Comparison of ENCODE assay signal across 19 cellular contexts in the genomic region with DNA sequence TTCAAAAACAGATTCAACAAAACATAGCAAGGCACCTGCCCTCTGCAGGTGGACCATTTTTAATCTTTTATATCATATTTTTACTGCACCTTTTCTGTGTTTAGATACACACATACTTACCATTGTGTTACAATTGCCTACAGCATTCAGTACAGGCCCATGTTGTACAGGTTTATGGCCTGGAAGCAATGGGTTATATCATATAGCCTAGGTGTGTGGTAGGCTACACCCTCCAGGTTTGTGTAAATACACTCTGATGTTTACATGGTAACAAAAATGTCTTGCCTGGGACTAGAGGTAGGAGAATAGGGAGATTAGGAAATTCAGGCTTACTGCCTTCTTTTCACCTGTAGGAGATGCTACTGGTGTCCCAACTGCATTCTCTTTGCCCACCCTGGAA.
"Had no signal": no experiment of that assay in that cellular context is flagged by ENCODE, and none has a peak within 500 bp of the region (broad histone marks: within the 10 kb centered on the region; RNA-seq: fewer than 3 reads in every experiment).

No MANE protein-coding gene starts in this region.

- H3K4me3 ChIP-seq: prostate gland, smooth muscle cell, upper lobe of right lung had no signal

- ATAC-seq: activated T-helper 17 cell treated with anti-CD3 and anti-CD28 coated beads, Interleukin-2, amount 50 U/mL, for 72 hours; stimulated activated naive CD8-positive, alpha-beta T cell treated with anti-CD3 and anti-CD28 coated beads, Interleukin-15, Interleukin-2, amounts not matched to agents 100 U/mL and 50 U/mL, for 24 hours had no signal

- H3K36me3 ChIP-seq: brain microvascular endothelial cell, prostate gland, upper lobe of right lung had no signal

- H3K27ac ChIP-seq: brain microvascular endothelial cell, prostate gland, upper lobe of right lung had no signal

- H3K27me3 ChIP-seq: brain microvascular endothelial cell, upper lobe of right lung had no signal

- H3K27me3 Mint-ChIP-seq: activated T-helper 17 cell treated with anti-CD3 and anti-CD28 coated beads, Interleukin-2, amount 50 U/mL, for 72 hours; central memory CD8-positive, alpha-beta T cell had no signal

- H3K9me3 Mint-ChIP-seq: activated T-helper 17 cell treated with anti-CD3 and anti-CD28 coated beads, Interleukin-2, amount 50 U/mL, for 72 hours; central memory CD8-positive, alpha-beta T cell; nephron progenitor cell had no signal

- DNase-seq: activated CD4-positive, alpha-beta T cell treated with anti-CD3 and anti-CD28 coated beads, Interleukin-2, amount 50 U/mL, for 1 hour; activated naive CD4-positive, alpha-beta T cell treated with Interleukin-2 at 50 U/mL for 16 hours; anterior cingulate cortex; effector CD8-positive, alpha-beta T cell; foreskin melanocyte; head of caudate nucleus; mesendoderm; right cardiac atrium; stimulated activated CD4-positive, alpha-beta T cell treated with anti-CD3 and anti-CD28 coated beads, Interleukin-4, amount 100 ng/mL, for 4 hours; stimulated activated CD8-positive, alpha-beta memory T cell treated with anti-CD3 and anti-CD28 coated beads, Interleukin-4, amount 100 ng/mL, for 48 hours; stimulated activated naive CD8-positive, alpha-beta T cell treated with anti-CD3 and anti-CD28 coated beads, Interleukin-15, Interleukin-2, amounts not matched to agents 100 U/mL and 50 U/mL, for 24 hours; T-helper 2 cell; upper lobe of right lung had no signal

- H3K9me3 ChIP-seq: prostate gland, upper lobe of right lung had no signal

- H3K4me3 Mint-ChIP-seq: activated T-helper 17 cell treated with anti-CD3 and anti-CD28 coated beads, Interleukin-2, amount 50 U/mL, for 72 hours; central memory CD8-positive, alpha-beta T cell; nephron progenitor cell had no signal

- H3K27ac Mint-ChIP-seq: activated T-helper 17 cell treated with anti-CD3 and anti-CD28 coated beads, Interleukin-2, amount 50 U/mL, for 72 hours; nephron progenitor cell had no signal
